In the genomic region with DNA sequence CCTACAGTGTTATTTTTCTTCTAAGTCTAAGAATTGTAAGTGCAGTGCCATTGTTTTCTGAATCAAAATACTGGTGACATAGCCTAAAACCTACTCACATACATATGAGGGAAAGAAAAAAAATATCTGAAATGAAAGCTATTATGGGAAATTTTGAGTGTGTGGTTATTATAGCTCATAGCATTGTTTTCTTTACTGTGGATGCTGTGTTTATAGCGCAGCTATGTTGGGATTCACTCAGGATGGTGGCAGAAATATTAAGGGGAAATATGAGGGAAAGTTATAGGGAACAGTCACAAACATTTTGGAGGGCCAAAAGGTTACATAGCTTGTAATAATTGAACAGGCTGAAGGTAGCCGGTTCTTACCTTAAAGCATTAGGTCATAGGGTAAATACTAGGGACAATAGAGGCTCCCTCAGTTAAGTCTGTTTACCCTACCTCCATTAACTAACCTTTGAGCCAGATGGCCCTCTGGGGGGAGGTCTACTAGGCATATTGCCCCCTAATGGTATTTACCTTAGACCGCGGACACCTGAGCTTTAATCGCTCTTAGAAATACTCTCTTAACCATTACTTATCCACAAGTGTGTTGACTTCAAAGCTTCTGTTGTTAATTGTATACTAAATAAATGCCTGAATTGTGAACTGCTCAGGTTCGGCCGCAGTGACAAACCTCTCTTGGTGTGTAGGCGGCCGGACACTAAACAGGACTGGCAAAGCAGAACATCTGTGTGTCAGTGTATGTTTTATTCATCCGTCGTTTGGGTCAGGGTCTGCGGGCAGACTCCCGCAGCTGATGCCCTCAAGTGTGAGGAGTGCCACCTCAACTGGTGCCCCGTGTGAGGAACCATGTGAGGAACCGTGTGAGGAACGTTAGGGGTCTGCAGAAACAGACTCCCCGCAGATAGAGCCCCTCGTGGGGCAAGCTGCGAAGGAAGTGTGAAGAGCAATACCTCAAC, we compare ENCODE assay signal across 1 cellular context.
TF ChIP-seq lines count a peak whose summit lies in the region.

No MANE protein-coding gene starts in this region.

TF ChIP-seq in HepG2, 621 proteins besides CTCF, POLR2A, EP300 and RAD21 (continued from another document and continues in another):
- TF ChIP-seq, protein P1, sequence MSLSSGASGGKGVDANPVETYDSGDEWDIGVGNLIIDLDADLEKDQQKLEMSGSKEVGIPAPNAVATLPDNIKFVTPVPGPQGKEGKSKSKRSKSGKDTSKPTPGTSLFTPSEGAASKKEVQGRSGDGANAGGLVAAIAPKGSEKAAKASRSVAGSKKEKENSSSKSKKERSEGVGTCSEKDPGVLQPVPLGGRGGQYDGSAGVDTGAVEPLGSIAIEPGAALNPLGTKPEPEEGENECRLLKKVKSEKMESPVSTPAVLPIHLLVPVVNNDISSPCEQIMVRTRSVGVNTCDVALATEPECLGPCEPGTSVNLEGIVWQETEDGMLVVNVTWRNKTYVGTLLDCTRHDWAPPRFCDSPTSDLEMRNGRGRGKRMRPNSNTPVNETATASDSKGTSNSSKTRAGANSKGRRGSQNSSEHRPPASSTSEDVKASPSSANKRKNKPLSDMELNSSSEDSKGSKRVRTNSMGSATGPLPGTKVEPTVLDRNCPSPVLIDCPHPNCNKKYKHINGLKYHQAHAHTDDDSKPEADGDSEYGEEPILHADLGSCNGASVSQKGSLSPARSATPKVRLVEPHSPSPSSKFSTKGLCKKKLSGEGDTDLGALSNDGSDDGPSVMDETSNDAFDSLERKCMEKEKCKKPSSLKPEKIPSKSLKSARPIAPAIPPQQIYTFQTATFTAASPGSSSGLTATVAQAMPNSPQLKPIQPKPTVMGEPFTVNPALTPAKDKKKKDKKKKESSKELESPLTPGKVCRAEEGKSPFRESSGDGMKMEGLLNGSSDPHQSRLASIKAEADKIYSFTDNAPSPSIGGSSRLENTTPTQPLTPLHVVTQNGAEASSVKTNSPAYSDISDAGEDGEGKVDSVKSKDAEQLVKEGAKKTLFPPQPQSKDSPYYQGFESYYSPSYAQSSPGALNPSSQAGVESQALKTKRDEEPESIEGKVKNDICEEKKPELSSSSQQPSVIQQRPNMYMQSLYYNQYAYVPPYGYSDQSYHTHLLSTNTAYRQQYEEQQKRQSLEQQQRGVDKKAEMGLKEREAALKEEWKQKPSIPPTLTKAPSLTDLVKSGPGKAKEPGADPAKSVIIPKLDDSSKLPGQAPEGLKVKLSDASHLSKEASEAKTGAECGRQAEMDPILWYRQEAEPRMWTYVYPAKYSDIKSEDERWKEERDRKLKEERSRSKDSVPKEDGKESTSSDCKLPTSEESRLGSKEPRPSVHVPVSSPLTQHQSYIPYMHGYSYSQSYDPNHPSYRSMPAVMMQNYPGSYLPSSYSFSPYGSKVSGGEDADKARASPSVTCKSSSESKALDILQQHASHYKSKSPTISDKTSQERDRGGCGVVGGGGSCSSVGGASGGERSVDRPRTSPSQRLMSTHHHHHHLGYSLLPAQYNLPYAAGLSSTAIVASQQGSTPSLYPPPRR (CRISPR knock-in tag; IDR thresholded peaks at IDR 0.05; ENCODE audit: borderline replicate concordance): peak; percentile 98
- TF ChIP-seq, protein P2, sequence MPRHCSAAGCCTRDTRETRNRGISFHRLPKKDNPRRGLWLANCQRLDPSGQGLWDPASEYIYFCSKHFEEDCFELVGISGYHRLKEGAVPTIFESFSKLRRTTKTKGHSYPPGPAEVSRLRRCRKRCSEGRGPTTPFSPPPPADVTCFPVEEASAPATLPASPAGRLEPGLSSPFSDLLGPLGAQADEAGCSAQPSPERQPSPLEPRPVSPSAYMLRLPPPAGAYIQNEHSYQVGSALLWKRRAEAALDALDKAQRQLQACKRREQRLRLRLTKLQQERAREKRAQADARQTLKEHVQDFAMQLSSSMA (CRISPR knock-in tag; IDR thresholded peaks at IDR 0.05): no peak
- no peak for TF ChIP-seq IKZF1 (IDR thresholded peaks at IDR 0.05)
- TF ChIP-seq, protein P3, sequence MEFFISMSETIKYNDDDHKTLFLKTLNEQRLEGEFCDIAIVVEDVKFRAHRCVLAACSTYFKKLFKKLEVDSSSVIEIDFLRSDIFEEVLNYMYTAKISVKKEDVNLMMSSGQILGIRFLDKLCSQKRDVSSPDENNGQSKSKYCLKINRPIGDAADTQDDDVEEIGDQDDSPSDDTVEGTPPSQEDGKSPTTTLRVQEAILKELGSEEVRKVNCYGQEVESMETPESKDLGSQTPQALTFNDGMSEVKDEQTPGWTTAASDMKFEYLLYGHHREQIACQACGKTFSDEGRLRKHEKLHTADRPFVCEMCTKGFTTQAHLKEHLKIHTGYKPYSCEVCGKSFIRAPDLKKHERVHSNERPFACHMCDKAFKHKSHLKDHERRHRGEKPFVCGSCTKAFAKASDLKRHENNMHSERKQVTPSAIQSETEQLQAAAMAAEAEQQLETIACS (CRISPR knock-in tag; IDR thresholded peaks at IDR 0.05): no peak
- peak; percentile 96 for TF ChIP-seq FOXA3 (CRISPR knock-in tag; IDR thresholded peaks at IDR 0.05)
- no peak for TF ChIP-seq ZNF224 (CRISPR knock-in tag; IDR thresholded peaks at IDR 0.05)
- TF ChIP-seq TGIF2 (CRISPR knock-in tag; IDR thresholded peaks at IDR 0.05): 0 out of 2 replicates have a peak, but pooled peaks have one; percentile 37
- TF ChIP-seq, protein P4, sequence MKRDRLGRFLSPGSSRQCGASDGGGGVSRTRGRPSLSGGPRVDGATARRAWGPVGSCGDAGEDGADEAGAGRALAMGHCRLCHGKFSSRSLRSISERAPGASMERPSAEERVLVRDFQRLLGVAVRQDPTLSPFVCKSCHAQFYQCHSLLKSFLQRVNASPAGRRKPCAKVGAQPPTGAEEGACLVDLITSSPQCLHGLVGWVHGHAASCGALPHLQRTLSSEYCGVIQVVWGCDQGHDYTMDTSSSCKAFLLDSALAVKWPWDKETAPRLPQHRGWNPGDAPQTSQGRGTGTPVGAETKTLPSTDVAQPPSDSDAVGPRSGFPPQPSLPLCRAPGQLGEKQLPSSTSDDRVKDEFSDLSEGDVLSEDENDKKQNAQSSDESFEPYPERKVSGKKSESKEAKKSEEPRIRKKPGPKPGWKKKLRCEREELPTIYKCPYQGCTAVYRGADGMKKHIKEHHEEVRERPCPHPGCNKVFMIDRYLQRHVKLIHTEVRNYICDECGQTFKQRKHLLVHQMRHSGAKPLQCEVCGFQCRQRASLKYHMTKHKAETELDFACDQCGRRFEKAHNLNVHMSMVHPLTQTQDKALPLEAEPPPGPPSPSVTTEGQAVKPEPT (CRISPR knock-in tag; IDR thresholded peaks at IDR 0.05; ENCODE audit: low read depth): no peak
- TF ChIP-seq, protein P5, sequence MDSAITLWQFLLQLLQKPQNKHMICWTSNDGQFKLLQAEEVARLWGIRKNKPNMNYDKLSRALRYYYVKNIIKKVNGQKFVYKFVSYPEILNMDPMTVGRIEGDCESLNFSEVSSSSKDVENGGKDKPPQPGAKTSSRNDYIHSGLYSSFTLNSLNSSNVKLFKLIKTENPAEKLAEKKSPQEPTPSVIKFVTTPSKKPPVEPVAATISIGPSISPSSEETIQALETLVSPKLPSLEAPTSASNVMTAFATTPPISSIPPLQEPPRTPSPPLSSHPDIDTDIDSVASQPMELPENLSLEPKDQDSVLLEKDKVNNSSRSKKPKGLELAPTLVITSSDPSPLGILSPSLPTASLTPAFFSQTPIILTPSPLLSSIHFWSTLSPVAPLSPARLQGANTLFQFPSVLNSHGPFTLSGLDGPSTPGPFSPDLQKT (CRISPR knock-in tag; IDR thresholded peaks at IDR 0.05; ENCODE audit: borderline replicate concordance): no peak
- TF ChIP-seq STAT5B (CRISPR knock-in tag; IDR thresholded peaks at IDR 0.05): no peak
- TF ChIP-seq, protein P6, sequence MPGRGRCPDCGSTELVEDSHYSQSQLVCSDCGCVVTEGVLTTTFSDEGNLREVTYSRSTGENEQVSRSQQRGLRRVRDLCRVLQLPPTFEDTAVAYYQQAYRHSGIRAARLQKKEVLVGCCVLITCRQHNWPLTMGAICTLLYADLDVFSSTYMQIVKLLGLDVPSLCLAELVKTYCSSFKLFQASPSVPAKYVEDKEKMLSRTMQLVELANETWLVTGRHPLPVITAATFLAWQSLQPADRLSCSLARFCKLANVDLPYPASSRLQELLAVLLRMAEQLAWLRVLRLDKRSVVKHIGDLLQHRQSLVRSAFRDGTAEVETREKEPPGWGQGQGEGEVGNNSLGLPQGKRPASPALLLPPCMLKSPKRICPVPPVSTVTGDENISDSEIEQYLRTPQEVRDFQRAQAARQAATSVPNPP (CRISPR knock-in tag; IDR thresholded peaks at IDR 0.05): peak; percentile 70
- no peak for TF ChIP-seq NONO (IDR thresholded peaks at IDR 0.05)
- no peak for TF ChIP-seq NONO (CRISPR knock-in tag; conservative IDR thresholded peaks at IDR 0.05)
- no peak for TF ChIP-seq ZNF256 (CRISPR knock-in tag; conservative IDR thresholded peaks at IDR 0.05)
- TF ChIP-seq CHD2 (IDR thresholded peaks at IDR 0.05; ENCODE audit: low read depth, low read length): no peak
- TF ChIP-seq KLF6 (CRISPR knock-in tag; IDR thresholded peaks at IDR 0.05): 0 out of 2 replicates have a peak, but pooled peaks have one; percentile 22
- TF ChIP-seq, protein P7, sequence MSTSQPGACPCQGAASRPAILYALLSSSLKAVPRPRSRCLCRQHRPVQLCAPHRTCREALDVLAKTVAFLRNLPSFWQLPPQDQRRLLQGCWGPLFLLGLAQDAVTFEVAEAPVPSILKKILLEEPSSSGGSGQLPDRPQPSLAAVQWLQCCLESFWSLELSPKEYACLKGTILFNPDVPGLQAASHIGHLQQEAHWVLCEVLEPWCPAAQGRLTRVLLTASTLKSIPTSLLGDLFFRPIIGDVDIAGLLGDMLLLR (CRISPR knock-in tag; IDR thresholded peaks at IDR 0.05): no peak
- no peak for TF ChIP-seq KDM5B (CRISPR knock-in tag; IDR thresholded peaks at IDR 0.05; ENCODE audit: borderline replicate concordance)
- TF ChIP-seq HOXA7 (CRISPR knock-in tag; IDR thresholded peaks at IDR 0.05): no peak
- TF ChIP-seq, protein P8, sequence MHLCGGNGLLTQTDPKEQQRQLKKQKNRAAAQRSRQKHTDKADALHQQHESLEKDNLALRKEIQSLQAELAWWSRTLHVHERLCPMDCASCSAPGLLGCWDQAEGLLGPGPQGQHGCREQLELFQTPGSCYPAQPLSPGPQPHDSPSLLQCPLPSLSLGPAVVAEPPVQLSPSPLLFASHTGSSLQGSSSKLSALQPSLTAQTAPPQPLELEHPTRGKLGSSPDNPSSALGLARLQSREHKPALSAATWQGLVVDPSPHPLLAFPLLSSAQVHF (CRISPR knock-in tag; IDR thresholded peaks at IDR 0.05): no peak
- no peak for TF ChIP-seq RAD51 (IDR thresholded peaks at IDR 0.05; ENCODE audit: borderline replicate concordance)
- TF ChIP-seq, protein P9, sequence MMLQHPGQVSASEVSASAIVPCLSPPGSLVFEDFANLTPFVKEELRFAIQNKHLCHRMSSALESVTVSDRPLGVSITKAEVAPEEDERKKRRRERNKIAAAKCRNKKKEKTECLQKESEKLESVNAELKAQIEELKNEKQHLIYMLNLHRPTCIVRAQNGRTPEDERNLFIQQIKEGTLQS (CRISPR knock-in tag; IDR thresholded peaks at IDR 0.05): peak; percentile 45; the same call in 1 of the 2 replicates
- TF ChIP-seq SNAI1 (CRISPR knock-in tag; IDR thresholded peaks at IDR 0.05; ENCODE audit: borderline replicate concordance): no peak
- TF ChIP-seq ZNF431 (CRISPR knock-in tag; IDR thresholded peaks at IDR 0.05; ENCODE audit: borderline replicate concordance, low read depth): no peak
- TF ChIP-seq, protein P10, sequence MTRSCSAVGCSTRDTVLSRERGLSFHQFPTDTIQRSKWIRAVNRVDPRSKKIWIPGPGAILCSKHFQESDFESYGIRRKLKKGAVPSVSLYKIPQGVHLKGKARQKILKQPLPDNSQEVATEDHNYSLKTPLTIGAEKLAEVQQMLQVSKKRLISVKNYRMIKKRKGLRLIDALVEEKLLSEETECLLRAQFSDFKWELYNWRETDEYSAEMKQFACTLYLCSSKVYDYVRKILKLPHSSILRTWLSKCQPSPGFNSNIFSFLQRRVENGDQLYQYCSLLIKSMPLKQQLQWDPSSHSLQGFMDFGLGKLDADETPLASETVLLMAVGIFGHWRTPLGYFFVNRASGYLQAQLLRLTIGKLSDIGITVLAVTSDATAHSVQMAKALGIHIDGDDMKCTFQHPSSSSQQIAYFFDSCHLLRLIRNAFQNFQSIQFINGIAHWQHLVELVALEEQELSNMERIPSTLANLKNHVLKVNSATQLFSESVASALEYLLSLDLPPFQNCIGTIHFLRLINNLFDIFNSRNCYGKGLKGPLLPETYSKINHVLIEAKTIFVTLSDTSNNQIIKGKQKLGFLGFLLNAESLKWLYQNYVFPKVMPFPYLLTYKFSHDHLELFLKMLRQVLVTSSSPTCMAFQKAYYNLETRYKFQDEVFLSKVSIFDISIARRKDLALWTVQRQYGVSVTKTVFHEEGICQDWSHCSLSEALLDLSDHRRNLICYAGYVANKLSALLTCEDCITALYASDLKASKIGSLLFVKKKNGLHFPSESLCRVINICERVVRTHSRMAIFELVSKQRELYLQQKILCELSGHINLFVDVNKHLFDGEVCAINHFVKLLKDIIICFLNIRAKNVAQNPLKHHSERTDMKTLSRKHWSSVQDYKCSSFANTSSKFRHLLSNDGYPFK (CRISPR knock-in tag; IDR thresholded peaks at IDR 0.05; ENCODE audit: borderline replicate concordance): no peak
- no peak for TF ChIP-seq RBFOX2 (IDR thresholded peaks at IDR 0.05; ENCODE audit: low read depth, low read length)
- peak; percentile 59; the same call in 1 of the 2 replicates for TF ChIP-seq ETV5 (CRISPR knock-in tag; IDR thresholded peaks at IDR 0.05; ENCODE audit: borderline replicate concordance)
- TF ChIP-seq, protein P11, sequence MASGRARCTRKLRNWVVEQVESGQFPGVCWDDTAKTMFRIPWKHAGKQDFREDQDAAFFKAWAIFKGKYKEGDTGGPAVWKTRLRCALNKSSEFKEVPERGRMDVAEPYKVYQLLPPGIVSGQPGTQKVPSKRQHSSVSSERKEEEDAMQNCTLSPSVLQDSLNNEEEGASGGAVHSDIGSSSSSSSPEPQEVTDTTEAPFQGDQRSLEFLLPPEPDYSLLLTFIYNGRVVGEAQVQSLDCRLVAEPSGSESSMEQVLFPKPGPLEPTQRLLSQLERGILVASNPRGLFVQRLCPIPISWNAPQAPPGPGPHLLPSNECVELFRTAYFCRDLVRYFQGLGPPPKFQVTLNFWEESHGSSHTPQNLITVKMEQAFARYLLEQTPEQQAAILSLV (CRISPR knock-in tag; IDR thresholded peaks at IDR 0.05; ENCODE audit: borderline replicate concordance): no peak
- TF ChIP-seq PHF21A (CRISPR knock-in tag; IDR thresholded peaks at IDR 0.05): peak; percentile 86
- TF ChIP-seq, protein P12, sequence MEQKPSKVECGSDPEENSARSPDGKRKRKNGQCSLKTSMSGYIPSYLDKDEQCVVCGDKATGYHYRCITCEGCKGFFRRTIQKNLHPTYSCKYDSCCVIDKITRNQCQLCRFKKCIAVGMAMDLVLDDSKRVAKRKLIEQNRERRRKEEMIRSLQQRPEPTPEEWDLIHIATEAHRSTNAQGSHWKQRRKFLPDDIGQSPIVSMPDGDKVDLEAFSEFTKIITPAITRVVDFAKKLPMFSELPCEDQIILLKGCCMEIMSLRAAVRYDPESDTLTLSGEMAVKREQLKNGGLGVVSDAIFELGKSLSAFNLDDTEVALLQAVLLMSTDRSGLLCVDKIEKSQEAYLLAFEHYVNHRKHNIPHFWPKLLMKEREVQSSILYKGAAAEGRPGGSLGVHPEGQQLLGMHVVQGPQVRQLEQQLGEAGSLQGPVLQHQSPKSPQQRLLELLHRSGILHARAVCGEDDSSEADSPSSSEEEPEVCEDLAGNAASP (CRISPR knock-in tag; IDR thresholded peaks at IDR 0.05; ENCODE audit: borderline replicate concordance): peak; percentile 54; the same call in 1 of the 2 replicates
- no peak for TF ChIP-seq ZNF629 (CRISPR knock-in tag; conservative IDR thresholded peaks at IDR 0.05)
- TF ChIP-seq ZNF598 (CRISPR knock-in tag; IDR thresholded peaks at IDR 0.05; ENCODE audit: borderline replicate concordance): no peak
- TF ChIP-seq YEATS2 (CRISPR knock-in tag; IDR thresholded peaks at IDR 0.05; ENCODE audit: borderline replicate concordance): peak; percentile 56; the same call in 1 of the 2 replicates
- TF ChIP-seq PHF20 (CRISPR knock-in tag; IDR thresholded peaks at IDR 0.05): no peak
